ENCODE assay signal across 8 cellular contexts in the genomic region with DNA sequence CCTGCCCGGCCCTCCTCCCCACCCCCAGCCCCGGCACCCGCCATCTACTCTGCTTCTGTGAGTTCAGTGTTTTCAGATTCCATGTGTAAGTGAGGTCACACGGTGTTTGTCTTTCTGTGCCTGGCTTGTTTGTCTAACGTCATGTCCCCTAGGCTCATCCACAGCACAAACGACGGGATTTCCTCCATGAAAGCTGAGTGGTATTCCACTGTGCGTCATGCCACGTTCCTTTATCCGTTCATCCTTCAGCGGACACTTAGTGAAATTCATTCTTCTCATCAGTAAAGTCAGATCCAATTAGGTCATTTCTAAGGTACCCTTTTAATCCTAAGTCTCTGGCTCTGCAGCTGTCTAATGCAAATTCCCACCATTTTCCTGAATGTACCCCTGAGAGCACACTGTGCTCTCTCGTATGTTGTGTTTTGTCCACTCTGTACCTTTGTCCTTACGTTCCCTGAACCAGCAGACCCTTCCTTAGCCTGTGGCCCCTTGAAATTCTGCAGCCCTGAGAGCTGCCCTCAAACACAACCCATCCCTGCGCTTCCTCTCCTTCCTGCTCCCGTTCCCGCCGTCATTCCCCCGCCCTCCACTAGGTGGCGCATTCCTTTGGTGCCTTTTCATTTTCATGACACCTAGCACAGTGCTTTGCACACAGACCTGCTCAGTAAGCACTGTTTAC. TPM values are rescaled to one million over a fixed set of nuclear protein-coding genes. Genes with fewer than 3 reads are reported as not detected.
DNase-seq lines count a peak whose midpoint lies in the region; ATAC-seq and TF ChIP-seq lines count a peak whose summit lies in the region.

No MANE protein-coding gene starts in this region.

- no peak overlapping the region for H3K4me2 ChIP-seq in trophoblast cell (ENCODE audit: low read length)

- no peak overlapping the region for H3K23ac ChIP-seq in trophoblast cell (ENCODE audit: low read length)

- H3K4me1 ChIP-seq in trophoblast cell (ENCODE audit: control insufficient read depth in 1 of 2, insufficient read depth in 2 of 2, low read length in 2 of 2) = no peaks in the 10 kb centered on the region

- in situ Hi-C loops in G401 (cut with HindIII; ENCODE audit: low sequenced_read_pairs) = no loop called here

- peak; percentile 62 for DNase-seq in G401 (ENCODE audit: low spot score)
- DNase-seq in RPMI7951 (ENCODE audit: low read depth) = peak; percentile 47
- DNase-seq in activated T-helper 1 cell treated with anti-CD3 and anti-CD28 coated beads, Interleukin-2, amount 50 U/mL, for 16 hours (ENCODE audit: low read depth in 1 of 2, low spot score in 1 of 2) = peak; percentile 53 to 67
- DNase-seq in foreskin fibroblast = peak in 1 of 2 donors; percentile 68
- peak; percentile 36 to 80 for DNase-seq in trophoblast cell
- DNase-seq in ureter (ENCODE audit: low spot score) = peak; percentile 60

- H4K12ac ChIP-seq in trophoblast cell (ENCODE audit: low read depth, low read length) = no peak overlapping the region

- no peaks in the 10 kb centered on the region for H3K27me3 ChIP-seq in trophoblast cell (ENCODE audit: insufficient read depth, low read length)

- no peak overlapping the region for H3K18ac ChIP-seq in trophoblast cell (ENCODE audit: low read length)

- no peaks in the 10 kb centered on the region for H3K79me1 ChIP-seq in trophoblast cell (ENCODE audit: low read length)

- WGBS in trophoblast cell (ENCODE audit: extremely low coverage, insufficient coverage, insufficient read length) = no CpG with 5 or more reads among the region's 19 CpGs

- peak; percentile 99 for TF ChIP-seq CTCF in foreskin fibroblast (IDR thresholded peaks at IDR 0.05; ENCODE audit: low read depth, low read length)

- H2AFZ ChIP-seq in trophoblast cell (ENCODE audit: insufficient read depth, low read length, poor library complexity) = no peak overlapping the region

- H3K4ac ChIP-seq in trophoblast cell (ENCODE audit: low read depth, low read length) = no peak overlapping the region

- H3K27ac ChIP-seq in trophoblast cell (ENCODE audit: low read depth, low read length) = no peak overlapping the region

- ATAC-seq in HG03175 (IDR thresholded peaks at IDR 0.05; ENCODE audit: unreplicated experiment) (peak; percentile 61), HG02610 (IDR thresholded peaks at IDR 0.05; ENCODE audit: unreplicated experiment) (no peak)

- H3K9me3 ChIP-seq in trophoblast cell (ENCODE audit: insufficient read depth, low read depth, low read length) = peaks cover 1% of the 10 kb centered on the region

- peaks cover 26 to 40% of the 10 kb centered on the region in 2 experiments for H3K36me3 ChIP-seq in trophoblast cell (ENCODE audit: control insufficient read depth in 1 of 2, insufficient read depth in 2 of 2, low read length in 2 of 2)

- no peak overlapping the region for H2BK5ac ChIP-seq in trophoblast cell (ENCODE audit: low read depth, low read length, poor library complexity)

- no peak overlapping the region for H2AK5ac ChIP-seq in trophoblast cell (ENCODE audit: low read length)

- H4K91ac ChIP-seq in trophoblast cell (ENCODE audit: low read depth, low read length) = no peak overlapping the region

- no peak overlapping the region for H2BK12ac ChIP-seq in trophoblast cell (ENCODE audit: low read length)

- no peak overlapping the region for H2BK120ac ChIP-seq in trophoblast cell (ENCODE audit: insufficient read depth, low read length, poor library complexity)

- no peak overlapping the region for H3K9ac ChIP-seq in trophoblast cell (ENCODE audit: low read length)

- H3K14ac ChIP-seq in trophoblast cell (ENCODE audit: low read length) = no peak overlapping the region

- H4K8ac ChIP-seq in trophoblast cell (ENCODE audit: low read depth, low read length) = no peak overlapping the region

- H3K4me3 ChIP-seq in foreskin fibroblast (ENCODE audit: low read depth in 1 of 2, low read length in 2 of 2) = no peak overlapping the region
- H3K4me3 ChIP-seq in trophoblast cell (ENCODE audit: low read depth, low read length) = no peak overlapping the region

- H3K79me2 ChIP-seq in trophoblast cell (ENCODE audit: control insufficient read depth, insufficient read depth, low read length, poor library complexity) = no peaks in the 10 kb centered on the region

RNA-seq across cellular contexts. Expression of gene TRAPPC12, which starts 44.1 kb away (rescaled TPM):
- 42.2 and 54.2 TPM in 2 replicates for total RNA-seq in G401 (2014; rRNA removed; shearing (Covaris generic))
- 53.6 and 60.6 TPM in 2 replicates for total RNA-seq in RPMI7951 (2014; rRNA removed; shearing (Covaris generic))
- 32.2 and 35.8 TPM in 2 replicates for polyA plus RNA-seq in trophoblast cell (2013)
- total RNA-seq in ureter = 173 TPM

RNA-seq across cellular contexts. Expression of gene EIPR1, which starts 46.0 kb away (rescaled TPM):
- 54.5 and 69.5 TPM in 2 replicates for total RNA-seq in G401 (2014; rRNA removed; shearing (Covaris generic))
- total RNA-seq in RPMI7951 (2014; rRNA removed; shearing (Covaris generic)) = 42.1 and 46.7 TPM in 2 replicates
- 13.9 and 14.1 TPM in 2 replicates for polyA plus RNA-seq in trophoblast cell (2013)
- total RNA-seq in ureter = 38.1 TPM
